Comparison of ENCODE assay signal across 17 cellular contexts in genomic region chr14:89249296-89249565, GRCh38.
A peak's percentile ranks its signal among the peaks of the same experiment; 100 is the strongest.
DNase-seq lines count a peak whose midpoint lies in the region; ATAC-seq and TF ChIP-seq lines count a peak whose summit lies in the region.
"Had no signal": no experiment of that assay in that cellular context is flagged by ENCODE, and none has a peak within 500 bp of the region (broad histone marks: within the 10 kb centered on the region; RNA-seq: fewer than 3 reads in every experiment).

No MANE protein-coding gene starts in this region.

- H3K9me3 ChIP-seq in breast epithelium (no peaks in the 10 kb centered on the region), RWPE2 (ENCODE audit: severe bottlenecking) (no peaks in the 10 kb centered on the region)
- H3K9me3 ChIP-seq: psoas muscle had no signal

- TF ChIP-seq CTCF in MCF 10A (IDR thresholded peaks at IDR 0.05; ENCODE audit: unreplicated experiment) (no peak), breast epithelium (IDR thresholded peaks at IDR 0.05) (no peak), RWPE2 (IDR thresholded peaks at IDR 0.05; ENCODE audit: poor library complexity, severe bottlenecking) (no peak), type B pancreatic cell (conservative IDR thresholded peaks at IDR 0.05) (no peak)

- POLR2A ChIA-PET in MCF 10A (lab: Yijun Ruan, JAX): no interaction called here

- intact Hi-C loops in MCF 10A (cut with micrococcal nuclease): no loop called here
- intact Hi-C loops in breast epithelium (cut with DNase I; ENCODE audit: low total_unique reads): no loop called here

- H3K27ac Mint-ChIP-seq in MCF 10A (ENCODE audit: low read depth, unreplicated experiment) (no peak overlapping the region), type B pancreatic cell (peak overlapping the region; percentile 73)
- no peak overlapping the region for H3K27ac Mint-ChIP-seq in effector memory CD8-positive, alpha-beta T cell
- H3K27ac Mint-ChIP-seq: activated naive CD8-positive, alpha-beta T cell treated with anti-CD3 and anti-CD28 coated beads, Interleukin-2, amount 50 U/mL, for 24 hours; activated T-cell treated with anti-CD3 and anti-CD28 coated beads, Interleukin-2, amount 50 U/mL, for 24 hours; CD4-positive, alpha-beta T cell; T-helper 2 cell treated with Interferon-gamma antibody and Interleukin-4, amounts not matched to agents 5 μg/mL and 100 μg/mL, for 36 hours had no signal

- CTCF ChIA-PET in MCF 10A (lab: Yijun Ruan, JAX): no interaction called here

- H3K36me3 Mint-ChIP-seq in MCF 10A (ENCODE audit: insufficient read depth, unreplicated experiment): no peaks in the 10 kb centered on the region
- peaks cover 30% of the 10 kb centered on the region for H3K36me3 Mint-ChIP-seq in type B pancreatic cell
- H3K36me3 Mint-ChIP-seq in effector memory CD8-positive, alpha-beta T cell (ENCODE audit: insufficient read depth): peaks cover 13% of the 10 kb centered on the region

- no peaks in the 10 kb centered on the region for H3K4me1 Mint-ChIP-seq in MCF 10A (ENCODE audit: insufficient read depth, unreplicated experiment)
- H3K4me1 Mint-ChIP-seq in type B pancreatic cell (ENCODE audit: unreplicated experiment): peaks cover 36% of the 10 kb centered on the region
- peaks cover 29 to 57% of the 10 kb centered on the region in 2 donors for H3K4me1 Mint-ChIP-seq in effector memory CD8-positive, alpha-beta T cell (ENCODE audit: low read depth in 2 of 2)

- H3K36me3 ChIP-seq in breast epithelium (no peaks in the 10 kb centered on the region), RWPE2 (ENCODE audit: low read depth) (no peaks in the 10 kb centered on the region)

- H3K4me3 Mint-ChIP-seq in MCF 10A (ENCODE audit: unreplicated experiment) (no peak overlapping the region), type B pancreatic cell (peak overlapping the region; percentile 35)
- no peak overlapping the region for H3K4me3 Mint-ChIP-seq in effector memory CD8-positive, alpha-beta T cell
- H3K4me3 Mint-ChIP-seq: activated naive CD8-positive, alpha-beta T cell treated with anti-CD3 and anti-CD28 coated beads, Interleukin-2, amount 50 U/mL, for 24 hours; activated T-cell treated with anti-CD3 and anti-CD28 coated beads, Interleukin-2, amount 50 U/mL, for 24 hours; CD4-positive, alpha-beta T cell; T-helper 2 cell treated with Interferon-gamma antibody and Interleukin-4, amounts not matched to agents 5 μg/mL and 100 μg/mL, for 36 hours had no signal

- H3K4me1 ChIP-seq in breast epithelium (no peaks in the 10 kb centered on the region), RWPE2 (ENCODE audit: insufficient read depth, poor library complexity, severe bottlenecking) (peaks cover 34% of the 10 kb centered on the region)

- no peak for TF ChIP-seq POLR2A in breast epithelium (IDR thresholded peaks at IDR 0.05)

- DNase-seq in MCF 10A (ENCODE audit: unreplicated experiment) (peak; percentile 4), breast epithelium (ENCODE audit: low spot score in 2 of 2) (no peak), RWPE2 (ENCODE audit: low spot score) (peak; percentile 67), islet precursor cell (peak; percentile 95), type B pancreatic cell (ENCODE audit: extremely low spot score, unreplicated experiment) (no peak), RKO (ENCODE audit: low spot score) (no peak)
- DNase-seq in effector memory CD8-positive, alpha-beta T cell: no peak
- DNase-seq: activated CD4-positive, alpha-beta T cell treated with anti-CD3 and anti-CD28 coated beads for 4 hours; activated naive CD8-positive, alpha-beta T cell treated with anti-CD3 and anti-CD28 coated beads, Interleukin-2, amount 50 U/mL, for 24 hours; activated T-cell treated with anti-CD3 and anti-CD28 coated beads, Interleukin-2, amount 50 U/mL, for 24 hours; CD4-positive, alpha-beta T cell; NCI-H2029 treated with DMSO at 0.1 percent for 48 hours; psoas muscle; Right ventricle myocardium superior had no signal

- H3K27me3 Mint-ChIP-seq in MCF 10A (ENCODE audit: insufficient read depth, unreplicated experiment) (no peaks in the 10 kb centered on the region), type B pancreatic cell (no peaks in the 10 kb centered on the region)
- H3K27me3 Mint-ChIP-seq in effector memory CD8-positive, alpha-beta T cell: no peaks in the 10 kb centered on the region
- H3K27me3 Mint-ChIP-seq: activated naive CD8-positive, alpha-beta T cell treated with anti-CD3 and anti-CD28 coated beads, Interleukin-2, amount 50 U/mL, for 24 hours; activated T-cell treated with anti-CD3 and anti-CD28 coated beads, Interleukin-2, amount 50 U/mL, for 24 hours; CD4-positive, alpha-beta T cell had no signal

- H3K27ac ChIP-seq in breast epithelium (no peak overlapping the region), RWPE2 (ENCODE audit: poor library complexity, severe bottlenecking) (peak overlapping the region; percentile 91)
- H3K27ac ChIP-seq: psoas muscle had no signal

- H3K9me3 Mint-ChIP-seq in MCF 10A (ENCODE audit: unreplicated experiment) (no peaks in the 10 kb centered on the region), type B pancreatic cell (no peaks in the 10 kb centered on the region)
- no peaks in the 10 kb centered on the region for H3K9me3 Mint-ChIP-seq in effector memory CD8-positive, alpha-beta T cell
- H3K9me3 Mint-ChIP-seq: CD4-positive, alpha-beta T cell; T-helper 2 cell treated with Interferon-gamma antibody and Interleukin-4, amounts not matched to agents 5 μg/mL and 100 μg/mL, for 36 hours had no signal

- H3K27me3 ChIP-seq in breast epithelium: no peaks in the 10 kb centered on the region
- H3K27me3 ChIP-seq in RWPE2 (ENCODE audit: insufficient read depth, poor library complexity, severe bottlenecking): no peaks in the 10 kb centered on the region

- H3K4me3 ChIP-seq in breast epithelium: no peak overlapping the region
- H3K4me3 ChIP-seq in RWPE2 (ENCODE audit: severe bottlenecking): no peak overlapping the region
- H3K4me3 ChIP-seq: psoas muscle had no signal

- BruUV-seq in MCF 10A (replicated peaks; lab: Mats Ljungman, UMichigan): no TSS peak

- ATAC-seq in RWPE2 (ENCODE audit: low read depth): peak; percentile 98
- ATAC-seq in effector memory CD8-positive, alpha-beta T cell (replicated peaks): no peak
- no peak for ATAC-seq in activated CD4-positive, CD25-positive, alpha-beta regulatory T cell treated with anti-CD3 and anti-CD28 coated beads, Interleukin-2, amount 50 U/mL, for 24 hours
- ATAC-seq: activated naive CD8-positive, alpha-beta T cell treated with anti-CD3 and anti-CD28 coated beads, Interleukin-2, amount 50 U/mL, for 24 hours; left lobe of liver; psoas muscle had no signal

Comparison
In these comparisons a context has a peak if more than half of its experiments do, and no peak if none do; other contexts are left out.
1. DNase-seq: peak in MCF 10A (single experiment), RWPE2 (single experiment) and islet precursor cell (single experiment); none in breast epithelium (0 of 2), type B pancreatic cell (single experiment), RKO (single experiment) and effector memory CD8-positive, alpha-beta T cell (0 of 3).